3 cellular contexts compared by ENCODE assay signal in the genomic region with DNA sequence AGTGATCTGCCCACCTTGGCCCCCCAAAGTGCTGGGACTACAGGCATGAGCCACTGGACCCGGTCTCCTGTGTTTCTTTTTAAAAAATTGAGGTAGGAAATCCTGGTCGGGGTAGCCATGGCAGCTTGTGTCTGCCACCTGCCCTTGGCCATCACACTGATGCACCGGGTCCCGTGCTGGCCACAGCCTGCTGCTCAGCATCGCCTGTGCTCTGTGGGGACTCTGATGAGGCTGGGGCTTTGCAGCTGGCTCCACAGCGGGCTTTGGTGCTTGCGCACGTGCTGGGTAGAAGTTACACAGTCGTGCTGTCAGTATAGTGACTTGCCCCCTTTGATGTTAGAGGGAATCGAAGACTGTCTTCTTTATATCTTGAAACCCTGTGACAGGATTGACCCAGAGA.
"Had no signal": no experiment of that assay in that cellular context is flagged by ENCODE, and none has a peak within 500 bp of the region (broad histone marks: within the 10 kb centered on the region; RNA-seq: fewer than 3 reads in every experiment).

No MANE protein-coding gene starts in this region.

- H3K4me3 ChIP-seq: GM12878 had no signal

- ATAC-seq: GM12878 had no signal

- DNase-seq: GDM1, GF-D8 had no signal
